Comparison of ENCODE assay signal across 1 cellular context in the genomic region with DNA sequence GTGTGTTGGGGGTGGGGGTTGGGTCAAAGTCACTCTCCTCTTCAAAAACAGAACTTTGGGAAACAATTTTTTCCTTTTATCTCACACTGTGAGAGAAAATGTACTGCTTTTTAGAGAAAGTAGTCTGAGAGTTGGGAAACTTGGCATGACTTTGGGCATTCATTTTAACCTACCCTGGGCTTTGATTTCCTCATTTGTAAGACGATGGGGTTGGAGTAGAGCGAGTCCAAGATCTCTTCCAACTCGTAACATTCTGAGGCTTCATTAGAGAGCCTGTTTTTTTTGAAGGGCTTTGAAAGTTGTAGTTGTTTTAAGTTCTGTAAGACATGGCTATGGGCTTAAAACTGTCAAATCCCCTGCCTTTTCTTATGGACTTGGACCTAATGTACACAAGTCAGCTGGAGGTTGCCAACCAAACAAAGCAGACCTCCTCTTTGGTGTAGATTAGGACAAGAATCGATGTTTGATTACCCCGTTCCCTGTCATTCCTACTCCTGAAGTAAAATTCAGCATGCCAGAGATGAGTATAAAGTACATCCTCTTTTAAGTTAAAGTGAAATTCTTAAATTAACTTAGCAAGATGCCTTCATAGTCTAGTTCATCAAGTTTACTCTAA.
TF ChIP-seq lines count a peak whose summit lies in the region.

No MANE protein-coding gene starts in this region.

TF ChIP-seq in GM23338, 12 proteins besides CTCF, POLR2A, EP300 and RAD21 (continued from another document):
- TF ChIP-seq, protein P1, sequence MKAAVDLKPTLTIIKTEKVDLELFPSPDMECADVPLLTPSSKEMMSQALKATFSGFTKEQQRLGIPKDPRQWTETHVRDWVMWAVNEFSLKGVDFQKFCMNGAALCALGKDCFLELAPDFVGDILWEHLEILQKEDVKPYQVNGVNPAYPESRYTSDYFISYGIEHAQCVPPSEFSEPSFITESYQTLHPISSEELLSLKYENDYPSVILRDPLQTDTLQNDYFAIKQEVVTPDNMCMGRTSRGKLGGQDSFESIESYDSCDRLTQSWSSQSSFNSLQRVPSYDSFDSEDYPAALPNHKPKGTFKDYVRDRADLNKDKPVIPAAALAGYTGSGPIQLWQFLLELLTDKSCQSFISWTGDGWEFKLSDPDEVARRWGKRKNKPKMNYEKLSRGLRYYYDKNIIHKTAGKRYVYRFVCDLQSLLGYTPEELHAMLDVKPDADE (IDR thresholded peaks at IDR 0.05) = no peak
- TF ChIP-seq ZNF331 (CRISPR knock-in tag; IDR thresholded peaks at IDR 0.05; ENCODE audit: low read depth) (no peak), POLR2AphosphoS5 (IDR thresholded peaks at IDR 0.05; ENCODE audit: low read depth) (no peak), EZH2phosphoT487 (IDR thresholded peaks at IDR 0.05; ENCODE audit: unreplicated experiment) (no peak), JUNB (IDR thresholded peaks at IDR 0.05; ENCODE audit: unreplicated experiment) (no peak), STAT1 (IDR thresholded peaks at IDR 0.05; ENCODE audit: unreplicated experiment) (no peak), CREB1 (CRISPR knock-in tag; IDR thresholded peaks at IDR 0.05; ENCODE audit: low read depth) (no peak), NANOG (IDR thresholded peaks at IDR 0.05; ENCODE audit: borderline replicate concordance) (no peak), ZNF114 (CRISPR knock-in tag; IDR thresholded peaks at IDR 0.05) (no peak)
- TF ChIP-seq, protein P2, sequence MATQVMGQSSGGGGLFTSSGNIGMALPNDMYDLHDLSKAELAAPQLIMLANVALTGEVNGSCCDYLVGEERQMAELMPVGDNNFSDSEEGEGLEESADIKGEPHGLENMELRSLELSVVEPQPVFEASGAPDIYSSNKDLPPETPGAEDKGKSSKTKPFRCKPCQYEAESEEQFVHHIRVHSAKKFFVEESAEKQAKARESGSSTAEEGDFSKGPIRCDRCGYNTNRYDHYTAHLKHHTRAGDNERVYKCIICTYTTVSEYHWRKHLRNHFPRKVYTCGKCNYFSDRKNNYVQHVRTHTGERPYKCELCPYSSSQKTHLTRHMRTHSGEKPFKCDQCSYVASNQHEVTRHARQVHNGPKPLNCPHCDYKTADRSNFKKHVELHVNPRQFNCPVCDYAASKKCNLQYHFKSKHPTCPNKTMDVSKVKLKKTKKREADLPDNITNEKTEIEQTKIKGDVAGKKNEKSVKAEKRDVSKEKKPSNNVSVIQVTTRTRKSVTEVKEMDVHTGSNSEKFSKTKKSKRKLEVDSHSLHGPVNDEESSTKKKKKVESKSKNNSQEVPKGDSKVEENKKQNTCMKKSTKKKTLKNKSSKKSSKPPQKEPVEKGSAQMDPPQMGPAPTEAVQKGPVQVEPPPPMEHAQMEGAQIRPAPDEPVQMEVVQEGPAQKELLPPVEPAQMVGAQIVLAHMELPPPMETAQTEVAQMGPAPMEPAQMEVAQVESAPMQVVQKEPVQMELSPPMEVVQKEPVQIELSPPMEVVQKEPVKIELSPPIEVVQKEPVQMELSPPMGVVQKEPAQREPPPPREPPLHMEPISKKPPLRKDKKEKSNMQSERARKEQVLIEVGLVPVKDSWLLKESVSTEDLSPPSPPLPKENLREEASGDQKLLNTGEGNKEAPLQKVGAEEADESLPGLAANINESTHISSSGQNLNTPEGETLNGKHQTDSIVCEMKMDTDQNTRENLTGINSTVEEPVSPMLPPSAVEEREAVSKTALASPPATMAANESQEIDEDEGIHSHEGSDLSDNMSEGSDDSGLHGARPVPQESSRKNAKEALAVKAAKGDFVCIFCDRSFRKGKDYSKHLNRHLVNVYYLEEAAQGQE (IDR thresholded peaks at IDR 0.05; ENCODE audit: unreplicated experiment) = no peak
- TF ChIP-seq, protein P3, sequence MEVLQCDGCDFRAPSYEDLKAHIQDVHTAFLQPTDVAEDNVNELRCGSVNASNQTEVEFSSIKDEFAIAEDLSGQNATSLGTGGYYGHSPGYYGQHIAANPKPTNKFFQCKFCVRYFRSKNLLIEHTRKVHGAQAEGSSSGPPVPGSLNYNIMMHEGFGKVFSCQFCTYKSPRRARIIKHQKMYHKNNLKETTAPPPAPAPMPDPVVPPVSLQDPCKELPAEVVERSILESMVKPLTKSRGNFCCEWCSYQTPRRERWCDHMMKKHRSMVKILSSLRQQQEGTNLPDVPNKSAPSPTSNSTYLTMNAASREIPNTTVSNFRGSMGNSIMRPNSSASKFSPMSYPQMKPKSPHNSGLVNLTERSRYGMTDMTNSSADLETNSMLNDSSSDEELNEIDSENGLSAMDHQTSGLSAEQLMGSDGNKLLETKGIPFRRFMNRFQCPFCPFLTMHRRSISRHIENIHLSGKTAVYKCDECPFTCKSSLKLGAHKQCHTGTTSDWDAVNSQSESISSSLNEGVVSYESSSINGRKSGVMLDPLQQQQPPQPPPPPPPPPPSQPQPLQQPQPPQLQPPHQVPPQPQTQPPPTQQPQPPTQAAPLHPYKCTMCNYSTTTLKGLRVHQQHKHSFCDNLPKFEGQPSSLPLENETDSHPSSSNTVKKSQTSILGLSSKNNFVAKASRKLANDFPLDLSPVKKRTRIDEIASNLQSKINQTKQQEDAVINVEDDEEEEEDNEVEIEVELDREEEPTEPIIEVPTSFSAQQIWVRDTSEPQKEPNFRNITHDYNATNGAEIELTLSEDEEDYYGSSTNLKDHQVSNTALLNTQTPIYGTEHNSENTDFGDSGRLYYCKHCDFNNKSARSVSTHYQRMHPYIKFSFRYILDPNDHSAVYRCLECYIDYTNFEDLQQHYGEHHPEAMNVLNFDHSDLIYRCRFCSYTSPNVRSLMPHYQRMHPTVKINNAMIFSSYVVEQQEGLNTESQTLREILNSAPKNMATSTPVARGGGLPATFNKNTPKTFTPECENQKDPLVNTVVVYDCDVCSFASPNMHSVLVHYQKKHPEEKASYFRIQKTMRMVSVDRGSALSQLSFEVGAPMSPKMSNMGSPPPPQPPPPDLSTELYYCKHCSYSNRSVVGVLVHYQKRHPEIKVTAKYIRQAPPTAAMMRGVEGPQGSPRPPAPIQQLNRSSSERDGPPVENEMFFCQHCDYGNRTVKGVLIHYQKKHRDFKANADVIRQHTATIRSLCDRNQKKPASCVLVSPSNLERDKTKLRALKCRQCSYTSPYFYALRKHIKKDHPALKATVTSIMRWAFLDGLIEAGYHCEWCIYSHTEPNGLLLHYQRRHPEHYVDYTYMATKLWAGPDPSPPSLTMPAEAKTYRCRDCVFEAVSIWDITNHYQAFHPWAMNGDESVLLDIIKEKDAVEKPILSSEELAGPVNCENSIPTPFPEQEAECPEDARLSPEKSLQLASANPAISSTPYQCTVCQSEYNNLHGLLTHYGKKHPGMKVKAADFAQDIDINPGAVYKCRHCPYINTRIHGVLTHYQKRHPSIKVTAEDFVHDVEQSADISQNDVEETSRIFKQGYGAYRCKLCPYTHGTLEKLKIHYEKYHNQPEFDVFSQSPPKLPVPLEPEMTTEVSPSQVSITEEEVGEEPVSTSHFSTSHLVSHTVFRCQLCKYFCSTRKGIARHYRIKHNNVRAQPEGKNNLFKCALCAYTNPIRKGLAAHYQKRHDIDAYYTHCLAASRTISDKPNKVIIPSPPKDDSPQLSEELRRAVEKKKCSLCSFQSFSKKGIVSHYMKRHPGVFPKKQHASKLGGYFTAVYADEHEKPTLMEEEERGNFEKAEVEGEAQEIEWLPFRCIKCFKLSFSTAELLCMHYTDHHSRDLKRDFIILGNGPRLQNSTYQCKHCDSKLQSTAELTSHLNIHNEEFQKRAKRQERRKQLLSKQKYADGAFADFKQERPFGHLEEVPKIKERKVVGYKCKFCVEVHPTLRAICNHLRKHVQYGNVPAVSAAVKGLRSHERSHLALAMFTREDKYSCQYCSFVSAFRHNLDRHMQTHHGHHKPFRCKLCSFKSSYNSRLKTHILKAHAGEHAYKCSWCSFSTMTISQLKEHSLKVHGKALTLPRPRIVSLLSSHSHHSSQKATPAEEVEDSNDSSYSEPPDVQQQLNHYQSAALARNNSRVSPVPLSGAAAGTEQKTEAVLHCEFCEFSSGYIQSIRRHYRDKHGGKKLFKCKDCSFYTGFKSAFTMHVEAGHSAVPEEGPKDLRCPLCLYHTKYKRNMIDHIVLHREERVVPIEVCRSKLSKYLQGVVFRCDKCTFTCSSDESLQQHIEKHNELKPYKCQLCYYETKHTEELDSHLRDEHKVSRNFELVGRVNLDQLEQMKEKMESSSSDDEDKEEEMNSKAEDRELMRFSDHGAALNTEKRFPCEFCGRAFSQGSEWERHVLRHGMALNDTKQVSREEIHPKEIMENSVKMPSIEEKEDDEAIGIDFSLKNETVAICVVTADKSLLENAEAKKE (CRISPR knock-in tag; IDR thresholded peaks at IDR 0.05) = no peak
